4 cellular contexts compared by ENCODE assay signal in genomic region chr1:155118090-155118489, GRCh38. TPM values are rescaled to one million over a fixed set of nuclear protein-coding genes. Genes with fewer than 3 reads are reported as not detected.
"Had no signal": no experiment of that assay in that cellular context is flagged by ENCODE, and none has a peak within 500 bp of the region (broad histone marks: within the 10 kb centered on the region; RNA-seq: fewer than 3 reads in every experiment).

No MANE protein-coding gene starts in this region.

RNA-seq across cellular contexts. Expression of gene EFNA1, which starts 9.6 kb away (rescaled TPM):
- total RNA-seq: activated CD4-positive, alpha-beta memory T cell treated with anti-CD3 and anti-CD28 coated beads, Interleukin-2, amount 10 ng/mL, durations not matched to agents 7 days and 5 days; activated CD8-positive, alpha-beta memory T cell treated with anti-CD3 and anti-CD28 coated beads, Interleukin-2, amount 10 ng/mL, durations not matched to agents 7 days and 5 days; activated CD8-positive, alpha-beta T cell treated with anti-CD3 and anti-CD28 coated beads, Interleukin-2, amount 10 ng/mL, durations not matched to agents 7 days and 5 days; T-helper 2 cell treated with Interferon-gamma antibody and Interleukin-4, amounts not matched to agents 100 ng/mL and 5 ng/mL, for 36 hours had no signal
